24 cellular contexts compared by ENCODE assay signal in the genomic region with DNA sequence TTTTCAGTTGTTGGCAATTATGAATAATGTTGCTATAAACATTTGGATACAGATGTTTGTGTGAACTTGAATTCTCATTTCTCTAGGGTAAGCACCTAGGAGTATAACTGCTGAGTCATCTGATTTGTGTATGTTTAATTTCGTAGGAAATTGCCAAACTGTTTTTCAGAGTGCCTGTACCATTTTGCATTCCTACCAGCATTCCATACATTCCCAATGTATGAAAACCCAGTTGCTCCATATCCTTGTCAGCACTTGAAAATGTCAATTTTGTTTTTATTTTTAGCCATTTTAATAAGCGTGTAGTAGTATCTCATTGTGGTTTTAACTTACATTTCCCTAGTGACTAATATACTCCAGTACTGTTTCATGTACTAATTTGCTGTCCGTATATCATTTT.
DNase-seq lines count a peak whose midpoint lies in the region; ATAC-seq and TF ChIP-seq lines count a peak whose summit lies in the region.
"Had no signal": no experiment of that assay in that cellular context is flagged by ENCODE, and none has a peak within 500 bp of the region (broad histone marks: within the 10 kb centered on the region; RNA-seq: fewer than 3 reads in every experiment).

No MANE protein-coding gene starts in this region.

- TF ChIP-seq CTCF in Panc1 (IDR thresholded peaks at IDR 0.05) (no peak), cardiac fibroblast (IDR thresholded peaks at IDR 0.05; ENCODE audit: low read depth, low read length) (no peak), natural killer cell (IDR thresholded peaks at IDR 0.05) (no peak), upper lobe of right lung (IDR thresholded peaks at IDR 0.05) (no peak)

- no peaks in the 10 kb centered on the region for H3K4me1 ChIP-seq in GM23248 (ENCODE audit: insufficient read depth)
- H3K4me1 ChIP-seq in Panc1 (ENCODE audit: control insufficient read depth, insufficient read depth, low read length), result peaks cover 2% of the 10 kb centered on the region
- H3K4me1 ChIP-seq in upper lobe of right lung, result no peaks in the 10 kb centered on the region
- H3K4me1 ChIP-seq: gastrocnemius medialis had no signal

- POLR2A ChIA-PET in Panc1 (lab: Charles Lee), result no interaction called here

- H2AFZ ChIP-seq in GM23248, result no peak overlapping the region

- intact Hi-C loops in Panc1 (cut with micrococcal nuclease; ENCODE audit: unreplicated experiment) (no loop called here), natural killer cell (cut with micrococcal nuclease) (no loop called here), upper lobe of right lung (cut with DNase I) (no loop called here)

- no peak overlapping the region for H3K27ac Mint-ChIP-seq in natural killer cell
- H3K27ac Mint-ChIP-seq: activated CD4-positive, alpha-beta T cell treated with anti-CD3 and anti-CD28 coated beads, Interleukin-2, amount 10 ng/mL, durations not matched to agents 24 days and 14 days had no signal

- H3K9me3 ChIP-seq in GM23248 (ENCODE audit: low read depth), result no peaks in the 10 kb centered on the region
- H3K9me3 ChIP-seq in Panc1 (ENCODE audit: control insufficient read depth, insufficient read depth, low read depth, low read length), result peaks cover 32% of the 10 kb centered on the region; the same call in 1 of the 2 replicates
- H3K9me3 ChIP-seq in upper lobe of right lung, result no peaks in the 10 kb centered on the region
- H3K9me3 ChIP-seq: gastrocnemius medialis, left lung, ovary, tibial artery had no signal

- peaks cover 18 to 44% of the 10 kb centered on the region in 2 donors for H3K27me3 Mint-ChIP-seq in natural killer cell (ENCODE audit: low read depth in 2 of 2)

- no peak overlapping the region for H3K27ac ChIP-seq in GM23248
- peak overlapping the region; percentile 60; the same call in 1 of the 2 replicates for H3K27ac ChIP-seq in Panc1 (ENCODE audit: low read length)
- H3K27ac ChIP-seq in upper lobe of right lung, result no peak overlapping the region
- H3K27ac ChIP-seq: cardiac muscle cell, gastrocnemius medialis, left lung, ovary, skin epidermis, tibial artery had no signal

- H3K36me3 ChIP-seq in GM23248 (ENCODE audit: low read depth), result no peaks in the 10 kb centered on the region
- no peaks in the 10 kb centered on the region for H3K36me3 ChIP-seq in Panc1 (ENCODE audit: control insufficient read depth, insufficient read depth, low read length)
- no peaks in the 10 kb centered on the region for H3K36me3 ChIP-seq in upper lobe of right lung
- H3K36me3 ChIP-seq: cardiac muscle cell, gastrocnemius medialis, left lung, ovary, tibial artery had no signal

- H3K9me2 ChIP-seq in GM23248 (ENCODE audit: insufficient read depth), result no peaks in the 10 kb centered on the region

- H3K36me3 Mint-ChIP-seq in natural killer cell, result no peaks in the 10 kb centered on the region

- in situ Hi-C loops in GM23248 (cut with MboI) (no loop called here), Panc1 (cut with HindIII; ENCODE audit: low pct_unique_long_range_greater_than_20kb, low sequenced_read_pairs) (no loop called here)

- peaks cover 14% of the 10 kb centered on the region; the same call in 1 of the 2 replicates for H3F3A ChIP-seq in GM23248 (ENCODE audit: insufficient read depth)

- no peak overlapping the region for H3K9ac ChIP-seq in GM23248

- no TSS peak for BruUV-seq in Panc1 (replicated peaks; lab: Mats Ljungman, UMichigan)

- no peaks in the 10 kb centered on the region for H3K79me2 ChIP-seq in GM23248 (ENCODE audit: insufficient read depth)

- peak; percentile 33; the same call in 1 of the 2 replicates for ATAC-seq in Panc1
- ATAC-seq in natural killer cell, result no peak
- no peak for ATAC-seq in upper lobe of right lung
- ATAC-seq: gastrocnemius medialis, left lung, SK-N-SH treated with all-trans-retinoic acid at 6 μM for 48 hours had no signal

- DNase-seq in GM23248 (peak; percentile 49), Panc1 (ENCODE audit: low read depth, low spot score) (no peak), cardiac fibroblast (ENCODE audit: low read depth in 2 of 2) (peak; percentile 51 to 93), non-pigmented ciliary epithelial cell (ENCODE audit: low read depth) (peak; percentile 65), natural killer cell (no peak), cerebellar nuclear complex (lab: John Stamatoyannopoulos, UW) (no peak), upper lobe of right lung (no peak)
- DNase-seq in activated CD4-positive, alpha-beta T cell treated with anti-CD3 and anti-CD28 coated beads for 1 hour, result no peak
- DNase-seq: activated CD4-positive, alpha-beta T cell treated with anti-CD3 and anti-CD28 coated beads, Interleukin-2, amount 10 ng/mL, durations not matched to agents 24 days and 14 days; activated naive CD4-positive, alpha-beta T cell treated with anti-CD3 and anti-CD28 coated beads, Interleukin-2, amount 50 U/mL, for 16 hours; activated T-cell treated with anti-CD3 and anti-CD28 coated beads for 4 hours; DMS79; effector CD8-positive, alpha-beta T cell; gastrocnemius medialis; left lung; MM.1S; NCI-H1694 treated with DMSO at 0.1 percent for 48 hours; NCI-H510A treated with DMSO at 0.1 percent for 48 hours; ovary; stimulated activated CD4-positive, alpha-beta T cell treated with anti-CD3 and anti-CD28 coated beads, Interleukin-4, amount 100 ng/mL, for 4 hours; tibial artery had no signal

- CTCF ChIA-PET in Panc1 (lab: Charles Lee), result no interaction called here

- H3K4me2 ChIP-seq in GM23248 (ENCODE audit: unreplicated experiment), result no peak overlapping the region

- H3K9me3 Mint-ChIP-seq in natural killer cell, result no peaks in the 10 kb centered on the region
- H3K9me3 Mint-ChIP-seq: activated CD4-positive, alpha-beta T cell treated with anti-CD3 and anti-CD28 coated beads, Interleukin-2, amount 10 ng/mL, durations not matched to agents 24 days and 14 days had no signal

- H3K4me1 Mint-ChIP-seq in natural killer cell, result no peaks in the 10 kb centered on the region
- H3K4me1 Mint-ChIP-seq: activated CD4-positive, alpha-beta T cell treated with anti-CD3 and anti-CD28 coated beads, Interleukin-2, amount 10 ng/mL, durations not matched to agents 24 days and 14 days had no signal

- WGBS in GM23248 (ENCODE audit: low coverage in 1 of 2, low lambda C conversion rate in 2 of 2, missing lambda C conversion rate in 2 of 2), 2 experiments, result 5 to 14% methylated on average over 3 of the region's 3 CpGs

- H4K20me1 ChIP-seq in GM23248 (ENCODE audit: insufficient read depth), result no peaks in the 10 kb centered on the region

- H3K27me3 ChIP-seq in GM23248 (replicated peaks; ENCODE audit: insufficient read depth), result no peaks in the 10 kb centered on the region
- no peaks in the 10 kb centered on the region for H3K27me3 ChIP-seq in Panc1 (ENCODE audit: control insufficient read depth, insufficient read depth, low read length)
- no peaks in the 10 kb centered on the region for H3K27me3 ChIP-seq in upper lobe of right lung
- H3K27me3 ChIP-seq: cardiac muscle cell, gastrocnemius medialis, left lung, ovary, tibial artery had no signal

- no peak overlapping the region for H3K4me3 ChIP-seq in GM23248
- H3K4me3 ChIP-seq in Panc1 (ENCODE audit: low read depth in 2 of 2, low read length in 2 of 2), result no peak overlapping the region
- no peak overlapping the region for H3K4me3 ChIP-seq in cardiac fibroblast (replicated peaks in 1 of 2; ENCODE audit: low read depth in 2 of 2, low read length in 2 of 2)
- no peak overlapping the region for H3K4me3 ChIP-seq in upper lobe of right lung
- H3K4me3 ChIP-seq: cardiac muscle cell, gastrocnemius medialis, left lung, ovary, skin epidermis, tibial artery had no signal

- no peak overlapping the region for H3K4me3 Mint-ChIP-seq in natural killer cell
- H3K4me3 Mint-ChIP-seq: activated CD4-positive, alpha-beta T cell treated with anti-CD3 and anti-CD28 coated beads, Interleukin-2, amount 10 ng/mL, durations not matched to agents 24 days and 14 days had no signal

Comparison
In these comparisons a context has a peak if more than half of its experiments do, and no peak if none do; other contexts are left out.
1. DNase-seq: peak in GM23248 (single experiment), cardiac fibroblast (2 of 2) and non-pigmented ciliary epithelial cell (single experiment); none in Panc1 (single experiment), natural killer cell (single experiment), activated CD4-positive, alpha-beta T cell treated with anti-CD3 and anti-CD28 coated beads for 1 hour (single experiment), cerebellar nuclear complex (0 of 2) and upper lobe of right lung (single experiment).